In the genomic region with DNA sequence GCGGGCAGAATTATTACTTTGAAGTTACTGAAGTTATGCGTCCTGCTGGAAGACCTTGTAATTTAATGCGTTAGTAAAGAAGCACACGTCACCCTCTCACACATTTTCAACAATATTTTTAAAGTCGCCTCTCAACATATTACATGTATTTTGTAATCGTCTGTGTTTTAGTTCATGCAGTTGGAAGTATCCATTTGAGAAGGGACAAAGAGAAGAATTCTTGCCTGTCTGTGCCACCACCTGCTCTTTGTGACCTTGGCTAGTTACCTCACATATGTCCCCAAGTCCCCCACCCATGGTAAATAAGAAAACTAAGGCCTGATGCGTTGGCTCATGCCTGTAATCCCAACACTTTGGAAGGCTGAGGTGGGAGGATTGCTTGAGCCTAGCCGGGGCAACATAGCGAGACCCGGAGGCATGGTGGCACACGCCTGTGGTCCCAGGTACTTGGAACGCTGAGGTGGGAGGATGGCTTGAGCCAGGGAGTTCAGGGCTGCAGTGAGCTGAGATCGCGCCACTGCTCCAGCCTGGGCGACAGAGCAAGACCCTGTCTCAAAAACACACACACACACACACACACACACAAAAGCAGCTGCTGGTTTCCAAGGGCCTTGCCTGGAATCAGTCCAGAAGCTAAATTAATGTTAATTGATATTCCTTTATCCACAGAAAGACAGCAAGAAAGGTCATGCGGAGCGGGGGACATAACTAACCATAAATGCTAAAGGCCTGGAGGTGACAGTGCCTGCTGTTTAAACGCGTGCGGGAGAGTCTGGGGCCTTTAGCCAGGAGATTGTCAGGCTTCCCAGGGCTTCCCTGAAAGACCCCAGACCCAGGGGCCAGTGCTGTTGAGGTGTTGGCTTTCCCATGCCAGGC, we compare ENCODE assay signal across 8 cellular contexts. TPM values are rescaled to one million over a fixed set of nuclear protein-coding genes. Genes with fewer than 3 reads are reported as not detected.
A peak's percentile ranks its signal among the peaks of the same experiment; 100 is the strongest.
DNase-seq lines count a peak whose midpoint lies in the region; ATAC-seq and TF ChIP-seq lines count a peak whose summit lies in the region.

No MANE protein-coding gene starts in this region.

- DNase-seq in BJ (ENCODE audit: low read depth), result no peak
- DNase-seq in adrenal gland, result peak in 1 of 7 donors; percentile 35
- no peak for DNase-seq in thyroid gland
- no peak for DNase-seq in NCI-H2081 treated with DMSO at 0.1 percent for 48 hours (lab: John Stamatoyannopoulos, UW)
- no peak for DNase-seq in central memory CD4-positive, alpha-beta T cell

- POLR2A ChIA-PET in BJ (lab: Charles Lee), result no interaction called here

- CTCF ChIA-PET in BJ (lab: Yijun Ruan, JAX), result interaction anchor here (1.5 kb wide), 1 partner anchor 40 kb away, joined by 7 read pairs; no protein-coding TSS in a partner anchor

- peaks cover 28% of the 10 kb centered on the region for H3K4me1 ChIP-seq in HUES6 (ENCODE audit: control insufficient read depth, insufficient read depth, low read length)
- H3K4me1 ChIP-seq in adrenal gland (replicated peaks in 1 of 2), result peaks cover 12 to 30% of the 10 kb centered on the region in 2 donors
- peaks cover 13 to 38% (median 34%) of the 10 kb centered on the region in 4 donors for H3K4me1 ChIP-seq in liver (ENCODE audit: control insufficient read depth in 4 of 4, insufficient read depth in 4 of 4, low read length in 3 of 4)
- H3K4me1 ChIP-seq in thyroid gland, result peaks cover 12 to 27% of the 10 kb centered on the region in 2 donors

- intact Hi-C loops in adrenal gland (cut with DNase I) (no loop called here), thyroid gland (cut with DNase I) (no loop called here)

- no peak for ATAC-seq in HG02588 (IDR thresholded peaks at IDR 0.05; ENCODE audit: unreplicated experiment)

- TF ChIP-seq POLR2A in adrenal gland (IDR thresholded peaks at IDR 0.05), result no peak
- no peak for TF ChIP-seq POLR2A in thyroid gland (IDR thresholded peaks at IDR 0.05)

- WGBS in adrenal gland, 4 donors, result 23 to 41% (median 31%) methylated on average over 11 to 20 of the region's 20 CpGs
- WGBS in liver, result 30% methylated on average over 20 of the region's 20 CpGs
- 31 to 38% methylated on average over 13 to 14 of the region's 20 CpGs for WGBS in thyroid gland, 2 donors

- H3K9ac ChIP-seq in HUES6 (ENCODE audit: low read length) (peak overlapping the region; percentile 98), liver (ENCODE audit: low read depth in 1 of 2, low read length in 2 of 2) (peak overlapping the region; percentile 43 to 50)

- H3K27me3 ChIP-seq in BJ (ENCODE audit: control insufficient read depth, insufficient read depth, low read length) (no peaks in the 10 kb centered on the region), HUES6 (ENCODE audit: control insufficient read depth, insufficient read depth, low read length) (no peaks in the 10 kb centered on the region), adrenal gland (no peaks in the 10 kb centered on the region), liver (ENCODE audit: control insufficient read depth in 4 of 4, insufficient read depth in 4 of 4, low read length in 3 of 4) (no peaks in the 10 kb centered on the region), thyroid gland (no peaks in the 10 kb centered on the region)

- H3K4me3 ChIP-seq in BJ (ENCODE audit: low read depth, low read length), result peak overlapping the region; percentile 75
- peak overlapping the region; percentile 81 for H3K4me3 ChIP-seq in HUES6 (ENCODE audit: low read depth, low read length)
- H3K4me3 ChIP-seq in adrenal gland, result peak overlapping the region in 2 of 4 donors; percentile 29 to 73
- peak overlapping the region; percentile 75 to 81 (median 81) for H3K4me3 ChIP-seq in liver (ENCODE audit: low read depth in 1 of 3, low read length in 3 of 3)
- H3K4me3 ChIP-seq in thyroid gland (replicated peaks in 1 of 3), result peak overlapping the region in 2 of 3 donors; percentile 11 to 13

- no peak for TF ChIP-seq RAD21 in liver (IDR thresholded peaks at IDR 0.05)

- no peak for TF ChIP-seq CTCF in BJ (IDR thresholded peaks at IDR 0.05; ENCODE audit: insufficient read depth, low read depth, low read length)
- TF ChIP-seq CTCF in adrenal gland (IDR thresholded peaks at IDR 0.05), result peak in 2 of 6 experiments; percentile 13 to 14
- TF ChIP-seq CTCF in liver (IDR thresholded peaks at IDR 0.05; ENCODE audit: low read depth, low read length, missing input control), result no peak
- TF ChIP-seq CTCF in thyroid gland (IDR thresholded peaks at IDR 0.05), result no peak

- H3K36me3 ChIP-seq in BJ (ENCODE audit: control insufficient read depth, insufficient read depth, low read length) (no peaks in the 10 kb centered on the region), HUES6 (ENCODE audit: control insufficient read depth, insufficient read depth, low read length) (peaks cover 4% of the 10 kb centered on the region; the same call in 1 of the 2 replicates), adrenal gland (replicated peaks in 1 of 2) (no peaks in the 10 kb centered on the region), liver (ENCODE audit: control insufficient read depth in 4 of 4, insufficient read depth in 3 of 4, low read depth in 1 of 4, low read length in 3 of 4) (no peaks in the 10 kb centered on the region), thyroid gland (no peaks in the 10 kb centered on the region)

- peak overlapping the region; percentile 83 for H3K27ac ChIP-seq in HUES6 (ENCODE audit: low read depth, low read length)
- peak overlapping the region; percentile 79 to 99 (median 98) for H3K27ac ChIP-seq in adrenal gland
- peak overlapping the region; percentile 72 to 95 for H3K27ac ChIP-seq in liver (ENCODE audit: low read depth in 1 of 2, low read length in 2 of 2)
- H3K27ac ChIP-seq in thyroid gland, result peak overlapping the region; percentile 53 to 98 (median 59)

- H3K9me3 ChIP-seq in HUES6 (ENCODE audit: control insufficient read depth, insufficient read depth, low read depth, low read length) (no peaks in the 10 kb centered on the region), adrenal gland (replicated peaks in 1 of 3) (no peaks in the 10 kb centered on the region), liver (ENCODE audit: control insufficient read depth in 4 of 4, low read length in 3 of 4) (no peaks in the 10 kb centered on the region), thyroid gland (no peaks in the 10 kb centered on the region)

TF ChIP-seq in liver, 16 proteins besides CTCF, POLR2A, EP300 and RAD21:
- TF ChIP-seq JUND (IDR thresholded peaks at IDR 0.05) (no peak), FOXA2 (IDR thresholded peaks at IDR 0.05) (no peak), TAF1 (conservative IDR thresholded peaks at IDR 0.05) (no peak), RXRA (IDR thresholded peaks at IDR 0.05) (no peak), YY1 (IDR thresholded peaks at IDR 0.05) (no peak)

RNA-seq across cellular contexts. Expression of gene TMEM187, which starts 0.8 kb away (rescaled TPM):
- polyA plus RNA-seq in BJ (2011; rRNA removed), result 6.0 and 8.7 TPM in 2 replicates
- 2.7 and 4.2 TPM in 2 replicates for polyA minus RNA-seq in BJ (2011; rRNA and poly(A)+ RNA removed)
- total RNA-seq in adrenal gland, result 10 to 100 TPM in 7 of 8 donors, 1 to 10 TPM in 1; 5.7 to 29.2 (median 17.1) TPM
- polyA plus RNA-seq in adrenal gland, result 1 to 10 TPM; 4.0 to 6.8 (median 5.3) TPM
- total RNA-seq in liver, result 1 to 10 TPM; 2.9 TPM
- 1 to 10 TPM; 5.3 to 5.8 TPM for polyA plus RNA-seq in liver
- total RNA-seq in thyroid gland, result 10 to 100 TPM in 1 of 4 donors, 1 to 10 TPM in 3; 3.8 to 10.7 (median 8.7) TPM

RNA-seq across cellular contexts. Expression of gene HCFC1, which starts 1.7 kb away (rescaled TPM):
- 2.5 and 3.3 TPM in 2 replicates for polyA plus RNA-seq in BJ (2011; rRNA removed)
- 14.6 and 23.4 TPM in 2 replicates for polyA minus RNA-seq in BJ (2011; rRNA and poly(A)+ RNA removed)
- 10 to 100 TPM; 43.8 to 77.1 (median 58.8) TPM for total RNA-seq in adrenal gland
- polyA plus RNA-seq in adrenal gland, result 10 to 100 TPM; 15.3 to 32.7 (median 19.6) TPM
- 10 to 100 TPM; 15.6 to 26.9 TPM for total RNA-seq in liver
- polyA plus RNA-seq in liver, result 10 to 100 TPM in 1 of 2 donors, 1 to 10 TPM in 1; 7.9 to 12.1 TPM
- total RNA-seq in thyroid gland, result 100 to 1,000 TPM in 1 of 4 donors, 10 to 100 TPM in 3; 23.5 to 119 (median 52.3) TPM

RNA-seq across cellular contexts. Expression of gene RENBP, which starts 28.9 kb away (rescaled TPM):
- 0.36 and 0.43 TPM in 2 replicates for polyA plus RNA-seq in BJ (2011; rRNA removed)
- polyA minus RNA-seq in BJ (2011; rRNA and poly(A)+ RNA removed), result 0.31 TPM in 1 of 2 replicates, not detected in the other
- 10 to 100 TPM; 15.5 to 37.4 (median 26.4) TPM for total RNA-seq in adrenal gland
- 10 to 100 TPM in 2 of 3 donors, 1 to 10 TPM in 1; 5.4 to 69.6 (median 27.6) TPM for polyA plus RNA-seq in adrenal gland
- 1 to 10 TPM; 7.5 to 7.9 TPM for total RNA-seq in liver
- polyA plus RNA-seq in liver, result 1 to 10 TPM; 1.0 to 6.4 TPM
- 10 to 100 TPM in 1 of 4 donors, 1 to 10 TPM in 3; 3.6 to 16.5 (median 4.4) TPM for total RNA-seq in thyroid gland

RNA-seq across cellular contexts. Expression of gene NAA10, which starts 38.5 kb away (rescaled TPM):
- polyA plus RNA-seq in BJ (2011; rRNA removed), result 61.4 and 76.0 TPM in 2 replicates
- polyA minus RNA-seq in BJ (2011; rRNA and poly(A)+ RNA removed), result 35.3 and 36.7 TPM in 2 replicates
- total RNA-seq in adrenal gland, result 100 to 1,000 TPM in 3 of 8 donors, 10 to 100 TPM in 5; 60.0 to 159 (median 93.6) TPM
- polyA plus RNA-seq in adrenal gland, result 100 to 1,000 TPM; 121 to 287 (median 228) TPM
- total RNA-seq in liver, result 10 to 100 TPM; 20.5 to 30.6 TPM
- 10 to 100 TPM; 58.2 to 58.8 TPM for polyA plus RNA-seq in liver
- 10 to 100 TPM; 58.7 to 89.3 (median 69.7) TPM for total RNA-seq in thyroid gland

RNA-seq across cellular contexts. Expression of gene IRAK1, which starts 46.3 kb away (rescaled TPM):
- 33.4 and 42.6 TPM in 2 replicates for polyA plus RNA-seq in BJ (2011; rRNA removed)
- 41.0 and 76.0 TPM in 2 replicates for polyA minus RNA-seq in BJ (2011; rRNA and poly(A)+ RNA removed)
- 100 to 1,000 TPM in 4 of 8 donors, 10 to 100 TPM in 4; 79.9 to 142 (median 111) TPM for total RNA-seq in adrenal gland
- polyA plus RNA-seq in adrenal gland, result 10 to 100 TPM; 36.9 to 70.1 (median 63.4) TPM
- total RNA-seq in liver, result 10 to 100 TPM; 17.6 to 35.6 TPM
- 10 to 100 TPM; 19.1 to 55.8 TPM for polyA plus RNA-seq in liver
- total RNA-seq in thyroid gland, result 10 to 100 TPM; 36.4 to 53.1 (median 42.8) TPM
